Comparison of ENCODE assay signal across 1 cellular context in the genomic region with DNA sequence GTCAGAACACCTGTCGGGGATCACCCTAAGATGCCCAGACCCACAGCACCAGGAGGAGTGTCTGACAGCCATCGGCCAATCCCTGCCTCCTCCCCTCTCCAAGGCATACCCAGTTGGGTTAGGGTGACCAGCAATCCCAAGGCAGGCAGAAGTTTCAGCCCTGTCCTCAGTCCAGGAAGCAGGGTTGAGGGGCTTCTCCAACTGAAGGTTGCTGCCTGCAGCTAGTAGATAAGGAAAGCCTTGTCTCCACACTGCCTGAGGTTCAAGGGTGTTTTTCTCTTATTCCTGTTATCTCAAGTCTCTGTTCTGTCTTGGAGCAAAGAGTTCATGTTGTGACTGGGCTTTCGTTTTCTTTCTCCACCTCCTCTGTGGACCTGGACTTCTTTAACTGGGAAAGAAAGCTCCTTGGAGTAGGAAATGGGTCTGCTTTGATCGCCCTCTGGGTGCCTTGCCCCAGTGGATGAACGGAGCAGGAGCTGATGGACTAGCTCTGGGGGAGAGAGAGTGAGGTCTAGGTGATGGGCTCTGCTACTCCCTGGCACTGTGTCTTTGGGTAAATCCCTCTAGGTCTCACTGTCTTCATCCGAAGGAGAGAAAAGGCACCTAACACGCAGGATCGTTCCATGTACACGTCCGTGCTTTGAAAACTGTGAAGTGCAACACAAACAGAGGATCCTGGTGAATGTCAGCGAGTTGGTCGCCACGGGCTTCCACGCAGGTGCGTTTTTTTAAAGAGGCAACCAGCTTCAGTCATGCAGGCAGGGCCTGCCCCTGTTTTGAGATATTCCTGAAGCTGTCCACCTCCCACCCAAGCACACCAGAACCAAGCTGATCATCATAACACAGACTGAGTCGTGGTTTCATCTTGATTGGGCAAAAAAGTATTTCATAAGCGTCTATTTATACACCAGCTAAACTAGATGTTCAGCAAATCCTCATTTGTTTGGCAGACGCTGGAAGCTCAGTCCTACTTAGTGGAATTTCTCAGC.
TF ChIP-seq lines count a peak whose summit lies in the region.

No MANE protein-coding gene starts in this region.

TF ChIP-seq in SK-N-SH, 30 proteins besides CTCF, POLR2A, EP300 and RAD21 (continued from another document):
- TF ChIP-seq, protein P1, sequence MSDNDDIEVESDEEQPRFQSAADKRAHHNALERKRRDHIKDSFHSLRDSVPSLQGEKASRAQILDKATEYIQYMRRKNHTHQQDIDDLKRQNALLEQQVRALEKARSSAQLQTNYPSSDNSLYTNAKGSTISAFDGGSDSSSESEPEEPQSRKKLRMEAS (IDR thresholded peaks at IDR 0.05; ENCODE audit: low read depth), result no peak
- TF ChIP-seq, protein P2, sequence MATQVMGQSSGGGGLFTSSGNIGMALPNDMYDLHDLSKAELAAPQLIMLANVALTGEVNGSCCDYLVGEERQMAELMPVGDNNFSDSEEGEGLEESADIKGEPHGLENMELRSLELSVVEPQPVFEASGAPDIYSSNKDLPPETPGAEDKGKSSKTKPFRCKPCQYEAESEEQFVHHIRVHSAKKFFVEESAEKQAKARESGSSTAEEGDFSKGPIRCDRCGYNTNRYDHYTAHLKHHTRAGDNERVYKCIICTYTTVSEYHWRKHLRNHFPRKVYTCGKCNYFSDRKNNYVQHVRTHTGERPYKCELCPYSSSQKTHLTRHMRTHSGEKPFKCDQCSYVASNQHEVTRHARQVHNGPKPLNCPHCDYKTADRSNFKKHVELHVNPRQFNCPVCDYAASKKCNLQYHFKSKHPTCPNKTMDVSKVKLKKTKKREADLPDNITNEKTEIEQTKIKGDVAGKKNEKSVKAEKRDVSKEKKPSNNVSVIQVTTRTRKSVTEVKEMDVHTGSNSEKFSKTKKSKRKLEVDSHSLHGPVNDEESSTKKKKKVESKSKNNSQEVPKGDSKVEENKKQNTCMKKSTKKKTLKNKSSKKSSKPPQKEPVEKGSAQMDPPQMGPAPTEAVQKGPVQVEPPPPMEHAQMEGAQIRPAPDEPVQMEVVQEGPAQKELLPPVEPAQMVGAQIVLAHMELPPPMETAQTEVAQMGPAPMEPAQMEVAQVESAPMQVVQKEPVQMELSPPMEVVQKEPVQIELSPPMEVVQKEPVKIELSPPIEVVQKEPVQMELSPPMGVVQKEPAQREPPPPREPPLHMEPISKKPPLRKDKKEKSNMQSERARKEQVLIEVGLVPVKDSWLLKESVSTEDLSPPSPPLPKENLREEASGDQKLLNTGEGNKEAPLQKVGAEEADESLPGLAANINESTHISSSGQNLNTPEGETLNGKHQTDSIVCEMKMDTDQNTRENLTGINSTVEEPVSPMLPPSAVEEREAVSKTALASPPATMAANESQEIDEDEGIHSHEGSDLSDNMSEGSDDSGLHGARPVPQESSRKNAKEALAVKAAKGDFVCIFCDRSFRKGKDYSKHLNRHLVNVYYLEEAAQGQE (IDR thresholded peaks at IDR 0.05; ENCODE audit: low read depth, low read length), result no peak
- TF ChIP-seq TCF12 (IDR thresholded peaks at IDR 0.05), result no peak
- no peak for TF ChIP-seq JUND (IDR thresholded peaks at IDR 0.05)
- TF ChIP-seq NRF1 (IDR thresholded peaks at IDR 0.05; ENCODE audit: low read depth, low read length), result no peak
- no peak for TF ChIP-seq RFX5 (IDR thresholded peaks at IDR 0.05; ENCODE audit: low read length)
- TF ChIP-seq, protein P3, sequence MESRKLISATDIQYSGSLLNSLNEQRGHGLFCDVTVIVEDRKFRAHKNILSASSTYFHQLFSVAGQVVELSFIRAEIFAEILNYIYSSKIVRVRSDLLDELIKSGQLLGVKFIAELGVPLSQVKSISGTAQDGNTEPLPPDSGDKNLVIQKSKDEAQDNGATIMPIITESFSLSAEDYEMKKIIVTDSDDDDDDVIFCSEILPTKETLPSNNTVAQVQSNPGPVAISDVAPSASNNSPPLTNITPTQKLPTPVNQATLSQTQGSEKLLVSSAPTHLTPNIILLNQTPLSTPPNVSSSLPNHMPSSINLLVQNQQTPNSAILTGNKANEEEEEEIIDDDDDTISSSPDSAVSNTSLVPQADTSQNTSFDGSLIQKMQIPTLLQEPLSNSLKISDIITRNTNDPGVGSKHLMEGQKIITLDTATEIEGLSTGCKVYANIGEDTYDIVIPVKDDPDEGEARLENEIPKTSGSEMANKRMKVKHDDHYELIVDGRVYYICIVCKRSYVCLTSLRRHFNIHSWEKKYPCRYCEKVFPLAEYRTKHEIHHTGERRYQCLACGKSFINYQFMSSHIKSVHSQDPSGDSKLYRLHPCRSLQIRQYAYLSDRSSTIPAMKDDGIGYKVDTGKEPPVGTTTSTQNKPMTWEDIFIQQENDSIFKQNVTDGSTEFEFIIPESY (IDR thresholded peaks at IDR 0.05; ENCODE audit: borderline replicate concordance, low read depth), result no peak
- TF ChIP-seq FOXJ3 (CRISPR knock-in tag; IDR thresholded peaks at IDR 0.05), result no peak
- no peak for TF ChIP-seq CHD2 (IDR thresholded peaks at IDR 0.05; ENCODE audit: low read length, partially characterized antibody)
- no peak for TF ChIP-seq EZH2phosphoT487 (IDR thresholded peaks at IDR 0.05; ENCODE audit: borderline replicate concordance, low read depth)
- TF ChIP-seq FOXM1 (IDR thresholded peaks at IDR 0.05; ENCODE audit: low read depth), result no peak
- no peak for TF ChIP-seq FOSL2 (IDR thresholded peaks at IDR 0.05; ENCODE audit: borderline replicate concordance, low read depth)
- no peak for TF ChIP-seq TEAD4 (IDR thresholded peaks at IDR 0.05; ENCODE audit: borderline replicate concordance, insufficient read depth)
TF ChIP-seq in SK-N-SH: peak in this region for 0.
